Comparison of ENCODE assay signal across 22 cellular contexts in genomic region chr7:42549866-42550485, GRCh38.
DNase-seq lines count a peak whose midpoint lies in the region; ATAC-seq, FAIRE-seq and TF ChIP-seq lines count a peak whose summit lies in the region.
"Had no signal": no experiment of that assay in that cellular context is flagged by ENCODE, and none has a peak within 500 bp of the region (broad histone marks: within the 10 kb centered on the region; RNA-seq: fewer than 3 reads in every experiment).

No MANE protein-coding gene starts in this region.

- no peaks in the 10 kb centered on the region for H3K4me1 Mint-ChIP-seq in stimulated activated naive CD8-positive, alpha-beta T cell treated with anti-CD3 and anti-CD28 coated beads, Interleukin-15, amount 100 ng/mL, for 72 hours
- H3K4me1 Mint-ChIP-seq: IgD-negative memory B cell had no signal

- no peak overlapping the region for H3K9ac ChIP-seq in mammary epithelial cell (ENCODE audit: insufficient read depth, low read length)
- no peak overlapping the region for H3K9ac ChIP-seq in neuronal stem cell (ENCODE audit: low read depth, low read length, poor library complexity)

- in situ Hi-C loops in mammary epithelial cell (cut with MboI; ENCODE audit: low sequenced_read_pairs in 2 of 2) = loop anchor here in 1 of 2 donors (25.0 kb wide), 1 partner anchor 588 kb away; no protein-coding TSS in a partner anchor

- H3K27me3 ChIP-seq in mammary epithelial cell (ENCODE audit: insufficient read depth, low read length) (no peaks in the 10 kb centered on the region), neuronal stem cell (ENCODE audit: control insufficient read depth in 3 of 3, insufficient read depth in 3 of 3, low read depth in 1 of 3, low read length in 3 of 3) (no peaks in the 10 kb centered on the region)
- H3K27me3 ChIP-seq: SJSA1 had no signal

- H3K79me2 ChIP-seq in mammary epithelial cell (ENCODE audit: insufficient read depth, low read length) = no peaks in the 10 kb centered on the region

- H3K27ac Mint-ChIP-seq in stimulated activated naive CD8-positive, alpha-beta T cell treated with anti-CD3 and anti-CD28 coated beads, Interleukin-15, amount 100 ng/mL, for 72 hours = no peak overlapping the region
- H3K27ac Mint-ChIP-seq: CD4-positive, alpha-beta T cell; IgD-negative memory B cell had no signal

- H3K4me3 Mint-ChIP-seq in stimulated activated naive CD8-positive, alpha-beta T cell treated with anti-CD3 and anti-CD28 coated beads, Interleukin-15, amount 100 ng/mL, for 72 hours = no peak overlapping the region
- H3K4me3 Mint-ChIP-seq: CD4-positive, alpha-beta T cell; IgD-negative memory B cell had no signal

- H4K8ac ChIP-seq in neuronal stem cell (ENCODE audit: low read depth, low read length) = no peak overlapping the region

- peaks cover 0 to 8% of the 10 kb centered on the region in 2 donors for H3K9me3 Mint-ChIP-seq in stimulated activated naive CD8-positive, alpha-beta T cell treated with anti-CD3 and anti-CD28 coated beads, Interleukin-15, amount 100 ng/mL, for 72 hours

- H3K4me2 ChIP-seq in mammary epithelial cell (ENCODE audit: insufficient read depth, low read depth, low read length) (no peak overlapping the region), neuronal stem cell (ENCODE audit: insufficient read depth, low read length, poor library complexity, severe bottlenecking) (no peak overlapping the region)

- no peak overlapping the region for H3K4ac ChIP-seq in neuronal stem cell (ENCODE audit: low read length)

- WGBS in mammary epithelial cell (ENCODE audit: low coverage, missing lambda C conversion rate) = 55% methylated on average over 3 of the region's 3 CpGs
- no CpG with 5 or more reads among the region's 3 CpGs for WGBS in neuronal stem cell (ENCODE audit: extremely low coverage in 2 of 2, insufficient read length in 2 of 2, insufficient replicate concordance in 1 of 2), 2 donors

- CTCF ChIA-PET in mammary epithelial cell (lab: Charles Lee; ENCODE audit: low non-redundant PET) = no interaction called here

- FAIRE-seq in HTR-8/SVneo (lab: Jason Lieb, UNC) = no peak
- FAIRE-seq: A204.1, GM12892 had no signal

- H3K27ac ChIP-seq in mammary epithelial cell (ENCODE audit: insufficient read depth, low read depth, low read length) = no peak overlapping the region
- H3K27ac ChIP-seq in neuronal stem cell (replicated peaks; ENCODE audit: low read length) = no peak overlapping the region
- H3K27ac ChIP-seq: HL-60, SJSA1 had no signal

- no peak overlapping the region for H3K14ac ChIP-seq in neuronal stem cell (ENCODE audit: low read length)

- intact Hi-C loops in mammary epithelial cell (cut with micrococcal nuclease) = no loop called here

- no peak overlapping the region for H2BK5ac ChIP-seq in neuronal stem cell (ENCODE audit: low read length)

- ATAC-seq in stimulated activated naive CD8-positive, alpha-beta T cell treated with anti-CD3 and anti-CD28 coated beads, Interleukin-15, amount 100 ng/mL, for 72 hours = no peak

- no peaks in the 10 kb centered on the region for H3K79me1 ChIP-seq in neuronal stem cell (ENCODE audit: low read depth, low read length)

- H3K4me1 ChIP-seq in mammary epithelial cell (ENCODE audit: insufficient read depth, low read length) (peaks cover 6% of the 10 kb centered on the region), neuronal stem cell (ENCODE audit: control insufficient read depth in 2 of 2, insufficient read depth in 1 of 2, low read depth in 1 of 2, low read length in 2 of 2) (no peaks in the 10 kb centered on the region)

- H4K91ac ChIP-seq in neuronal stem cell (ENCODE audit: low read depth, low read length, poor library complexity) = no peak overlapping the region

- no peak overlapping the region for H2AFZ ChIP-seq in mammary epithelial cell (ENCODE audit: low read depth, low read length)
- H2AFZ ChIP-seq in neuronal stem cell (ENCODE audit: low read length) = no peak overlapping the region

- no peak for TF ChIP-seq CTCF in mammary epithelial cell (conservative IDR thresholded peaks at IDR 0.05 in 1 of 2, IDR thresholded peaks at IDR 0.05 in 1 of 2; ENCODE audit: extremely low read depth in 1 of 2, insufficient read depth in 1 of 2, low read depth in 1 of 2, low read length in 2 of 2)

- BruUV-seq in mammary epithelial cell (replicated peaks; lab: Mats Ljungman, UMichigan) = no TSS peak

- H4K20me1 ChIP-seq in mammary epithelial cell (ENCODE audit: insufficient read depth, low read length) = no peaks in the 10 kb centered on the region

- H3K18ac ChIP-seq in neuronal stem cell (ENCODE audit: low read length) = no peak overlapping the region

- no peaks in the 10 kb centered on the region for H3K36me3 ChIP-seq in mammary epithelial cell (ENCODE audit: insufficient read depth, low read length)
- no peaks in the 10 kb centered on the region for H3K36me3 ChIP-seq in neuronal stem cell (replicated peaks in 1 of 2; ENCODE audit: control insufficient read depth in 2 of 2, insufficient read depth in 2 of 2, low read length in 2 of 2)
- H3K36me3 ChIP-seq: SJSA1 had no signal

- H3K4me3 ChIP-seq in mammary epithelial cell (replicated peaks in 1 of 3; ENCODE audit: insufficient read depth in 1 of 3, low read depth in 2 of 3, low read length in 3 of 3) (no peak overlapping the region), neuronal stem cell (ENCODE audit: low read length in 2 of 2) (no peak overlapping the region)
- H3K4me3 ChIP-seq: SJSA1 had no signal

- H3K27me3 Mint-ChIP-seq in stimulated activated naive CD8-positive, alpha-beta T cell treated with anti-CD3 and anti-CD28 coated beads, Interleukin-15, amount 100 ng/mL, for 72 hours = no peaks in the 10 kb centered on the region
- H3K27me3 Mint-ChIP-seq: CD4-positive, alpha-beta T cell; IgD-negative memory B cell had no signal

- H2BK120ac ChIP-seq in neuronal stem cell (ENCODE audit: low read depth, low read length) = no peak overlapping the region

- no peak overlapping the region for H2BK15ac ChIP-seq in neuronal stem cell (ENCODE audit: low read length)

- H2AK5ac ChIP-seq in neuronal stem cell (ENCODE audit: low read depth, low read length) = no peak overlapping the region

- no peak overlapping the region for H2BK12ac ChIP-seq in neuronal stem cell (ENCODE audit: low read length)

- no peaks in the 10 kb centered on the region for H3K9me3 ChIP-seq in mammary epithelial cell (replicated peaks; ENCODE audit: insufficient read depth, low read length)
- H3K9me3 ChIP-seq in neuronal stem cell (replicated peaks in 1 of 2; ENCODE audit: control insufficient read depth in 2 of 2, insufficient read depth in 1 of 2, low read depth in 1 of 2, low read length in 2 of 2) = peaks cover 11 to 31% of the 10 kb centered on the region in 2 donors
- H3K9me3 ChIP-seq: SJSA1 had no signal

- dilution Hi-C loops in mammary epithelial cell (cut with HindIII; ENCODE audit: low sequenced_read_pairs) = no loop called here

- peak; percentile 24 for DNase-seq in AG20443 (ENCODE audit: low spot score)
- peak; percentile 11 for DNase-seq in HT1080 (ENCODE audit: low read depth)
- peak; percentile 48 for DNase-seq in mammary epithelial cell
- peak; percentile 19 for DNase-seq in foreskin melanocyte
- no peak for DNase-seq in stimulated activated naive CD8-positive, alpha-beta T cell treated with anti-CD3 and anti-CD28 coated beads, Interleukin-15, amount 100 ng/mL, for 72 hours
- DNase-seq in HTR-8/SVneo (ENCODE audit: insufficient read length, low spot score) = no peak
- no peak for DNase-seq in iPS-NIHi7 (ENCODE audit: extremely low spot score)
- no peak for DNase-seq in neuronal stem cell (ENCODE audit: low spot score)
- DNase-seq: CD4-positive, alpha-beta T cell; DMS153; H7; Karpas-422; MM.1S; NCI-H1092 treated with DMSO at 0.1 percent for 48 hours; NCI-H2081; NCI-H2171 treated with DMSO at 0.1 percent for 48 hours; OCI-M1 had no signal

- no peak overlapping the region for H3K23ac ChIP-seq in neuronal stem cell (ENCODE audit: low read depth, low read length, poor library complexity)

Comparison
In these comparisons a context has a peak if more than half of its experiments do, and no peak if none do; other contexts are left out.
1. DNase-seq: peak in AG20443 (single experiment), HT1080 (single experiment), mammary epithelial cell (single experiment) and foreskin melanocyte (single experiment); none in stimulated activated naive CD8-positive, alpha-beta T cell treated with anti-CD3 and anti-CD28 coated beads, Interleukin-15, amount 100 ng/mL, for 72 hours (0 of 2), HTR-8/SVneo (single experiment), iPS-NIHi7 (single experiment) and neuronal stem cell (single experiment).